In genomic region chr2:21036708-21037670, GRCh38 we compare ENCODE assay signal across 1 cellular context.
TF ChIP-seq lines count a peak whose summit lies in the region.

No MANE protein-coding gene starts in this region.

TF ChIP-seq in HepG2, 621 proteins besides CTCF, POLR2A, EP300 and RAD21 (continued from another document and continues in another):
- TF ChIP-seq ZNF547 (CRISPR knock-in tag; IDR thresholded peaks at IDR 0.05) (peak; percentile 65; the same call in 1 of the 2 replicates), NCOA5 (CRISPR knock-in tag; IDR thresholded peaks at IDR 0.05) (0 out of 2 replicates have a peak, but pooled peaks have one; percentile 25), ZNF343 (CRISPR knock-in tag; IDR thresholded peaks at IDR 0.05) (0 out of 2 replicates have a peak, but pooled peaks have one; percentile 21), RBM22 (optimal IDR thresholded peaks at IDR 0.05; ENCODE audit: low read length) (peak; percentile 99), MTF2 (CRISPR knock-in tag; IDR thresholded peaks at IDR 0.05; ENCODE audit: borderline replicate concordance) (0 out of 2 replicates have a peak, but pooled peaks have one; percentile 52), ZNF607 (CRISPR knock-in tag; IDR thresholded peaks at IDR 0.05; ENCODE audit: borderline replicate concordance) (no peak), ARID2 (CRISPR knock-in tag; IDR thresholded peaks at IDR 0.05; ENCODE audit: borderline replicate concordance) (0 out of 2 replicates have a peak, but pooled peaks have one; percentile 2), CAMTA2 (CRISPR knock-in tag; IDR thresholded peaks at IDR 0.05; ENCODE audit: borderline replicate concordance) (0 out of 2 replicates have a peak, but pooled peaks have one; percentile 24), ATF5 (CRISPR knock-in tag; IDR thresholded peaks at IDR 0.05; ENCODE audit: low read depth) (no peak), ZNF33B (CRISPR knock-in tag; IDR thresholded peaks at IDR 0.05) (no peak; the same call in 1 of the 2 replicates), ZNF674 (CRISPR knock-in tag; IDR thresholded peaks at IDR 0.05; ENCODE audit: low read depth) (no peak), ZNF256 (CRISPR knock-in tag; conservative IDR thresholded peaks at IDR 0.05) (no peak), PAF1 (CRISPR knock-in tag; IDR thresholded peaks at IDR 0.05) (peak; percentile 7), GMEB1 (CRISPR knock-in tag; IDR thresholded peaks at IDR 0.05; ENCODE audit: borderline replicate concordance) (peak; percentile 45; the same call in 1 of the 2 replicates), GLMP (CRISPR knock-in tag; IDR thresholded peaks at IDR 0.05; ENCODE audit: borderline replicate concordance) (peak; percentile 69; the same call in 1 of the 2 replicates), ZSCAN30 (CRISPR knock-in tag; IDR thresholded peaks at IDR 0.05) (peak; percentile 98), PRDM10 (CRISPR knock-in tag; IDR thresholded peaks at IDR 0.05; ENCODE audit: low read depth) (no peak), POGK (CRISPR knock-in tag; conservative IDR thresholded peaks at IDR 0.05) (peak; percentile 0; the same call in 1 of the 2 replicates), ATF1 (CRISPR knock-in tag; IDR thresholded peaks at IDR 0.05) (0 out of 2 replicates have a peak, but pooled peaks have one; percentile 7), SRSF4 (IDR thresholded peaks at IDR 0.05; ENCODE audit: low read depth, low read length, poor library complexity, severe bottlenecking) (peak; percentile 81), DPF2 (CRISPR knock-in tag; IDR thresholded peaks at IDR 0.05; ENCODE audit: borderline replicate concordance, low read depth) (0 out of 2 replicates have a peak, but pooled peaks have one; percentile 23), MTA1 (CRISPR knock-in tag; IDR thresholded peaks at IDR 0.05; ENCODE audit: borderline replicate concordance) (no peak), CENPBD1 (CRISPR knock-in tag; IDR thresholded peaks at IDR 0.05; ENCODE audit: borderline replicate concordance, low read depth) (no peak), FIP1L1 (IDR thresholded peaks at IDR 0.05; ENCODE audit: borderline replicate concordance, insufficient read depth, low read depth, low read length) (0 out of 2 replicates have a peak, but pooled peaks have one; percentile 41), PRDM15 (CRISPR knock-in tag; IDR thresholded peaks at IDR 0.05) (0 out of 2 replicates have a peak, but pooled peaks have one; percentile 9), ZHX1 (CRISPR knock-in tag; IDR thresholded peaks at IDR 0.05; ENCODE audit: low read depth) (0 out of 2 replicates have a peak, but pooled peaks have one; percentile 20), ZNF709 (CRISPR knock-in tag; IDR thresholded peaks at IDR 0.05) (peak; percentile 81; the same call in 1 of the 2 replicates), SALL1 (CRISPR knock-in tag; IDR thresholded peaks at IDR 0.05) (peak; percentile 56), ZSCAN22 (CRISPR knock-in tag; IDR thresholded peaks at IDR 0.05) (no peak), KAT7 (CRISPR knock-in tag; IDR thresholded peaks at IDR 0.05; ENCODE audit: borderline replicate concordance) (0 out of 2 replicates have a peak, but pooled peaks have one; percentile 14), CSRNP1 (CRISPR knock-in tag; IDR thresholded peaks at IDR 0.05) (peak; percentile 24; the same call in 1 of the 2 replicates), HDAC1 (CRISPR knock-in tag; IDR thresholded peaks at IDR 0.05) (no peak), ATF4 (CRISPR knock-in tag; IDR thresholded peaks at IDR 0.05) (peak in 1 of 2 experiments; percentile 49; a peak in 2 of 4 replicates), HOXA3 (CRISPR knock-in tag; IDR thresholded peaks at IDR 0.05) (0 out of 2 replicates have a peak, but pooled peaks have one; percentile 31), KDM2A (CRISPR knock-in tag; IDR thresholded peaks at IDR 0.05; ENCODE audit: borderline replicate concordance, low read depth) (peak; percentile 5; the same call in 1 of the 2 replicates), ZNF382 (CRISPR knock-in tag; IDR thresholded peaks at IDR 0.05; ENCODE audit: borderline replicate concordance) (0 out of 2 replicates have a peak, but pooled peaks have one; percentile 11), KDM3A (CRISPR knock-in tag; IDR thresholded peaks at IDR 0.05; ENCODE audit: low read depth) (no peak), PRMT3 (CRISPR knock-in tag; IDR thresholded peaks at IDR 0.05; ENCODE audit: borderline replicate concordance, low read depth) (peak; percentile 18), MAZ (IDR thresholded peaks at IDR 0.05; ENCODE audit: borderline replicate concordance, low read depth, low read length) (no peak), MAZ (CRISPR knock-in tag; IDR thresholded peaks at IDR 0.05; ENCODE audit: low read depth) (peak; percentile 52; the same call in 1 of the 2 replicates)
